ENCODE assay signal across 4 cellular contexts in genomic region chr11:71157676-71158075, GRCh38.
DNase-seq lines count a peak whose midpoint lies in the region; FAIRE-seq and TF ChIP-seq lines count a peak whose summit lies in the region.
"Not testable (repeated sequence)": the region's sequence is repeated elsewhere in the genome, so short reads cannot be mapped to it uniquely, and the experiment has no call there.

No MANE protein-coding gene starts in this region.

- not testable (repeated sequence) for DNase-seq in bronchial epithelial cell (ENCODE audit: low read depth)
- DNase-seq in esophagus muscularis mucosa (ENCODE audit: extremely low spot score) (peak; percentile 31), osteocyte (ENCODE audit: extremely low spot score, unreplicated experiment) (peak; percentile 46), sigmoid colon (peak; percentile 57)

- H3K9me3 Mint-ChIP-seq in osteocyte (ENCODE audit: unreplicated experiment) = not testable (repeated sequence)

- 93% methylated on average over 5 of the region's 5 CpGs for WGBS in esophagus muscularis mucosa
- 86 to 87% methylated on average over 5 of the region's 5 CpGs for WGBS in sigmoid colon, 2 donors

- H3K27ac Mint-ChIP-seq in osteocyte (ENCODE audit: unreplicated experiment) = not testable (repeated sequence)

- not testable (repeated sequence) for H3K36me3 Mint-ChIP-seq in osteocyte (ENCODE audit: unreplicated experiment)

- H3K27me3 ChIP-seq in bronchial epithelial cell (ENCODE audit: control insufficient read depth, insufficient read depth, low read length); sigmoid colon: not testable (repeated sequence)
- H3K27me3 ChIP-seq in esophagus muscularis mucosa = peaks cover 0 to 18% (median 0%) of the 10 kb centered on the region in 4 donors

- not testable (repeated sequence) for H3K4me3 Mint-ChIP-seq in osteocyte (ENCODE audit: unreplicated experiment)

- TF ChIP-seq CTCF in bronchial epithelial cell (IDR thresholded peaks at IDR 0.05; ENCODE audit: insufficient read depth, low read length, severe bottlenecking); esophagus muscularis mucosa (IDR thresholded peaks at IDR 0.05); osteocyte (IDR thresholded peaks at IDR 0.05); sigmoid colon (IDR thresholded peaks at IDR 0.05): not testable (repeated sequence)

- not testable (repeated sequence) for H3K9me3 ChIP-seq in esophagus muscularis mucosa, sigmoid colon

- H3K36me3 ChIP-seq in bronchial epithelial cell (ENCODE audit: control insufficient read depth, insufficient read depth, low read length); esophagus muscularis mucosa; sigmoid colon: not testable (repeated sequence)

- H3K4me1 Mint-ChIP-seq in osteocyte (ENCODE audit: unreplicated experiment) = not testable (repeated sequence)

- not testable (repeated sequence) for H3K4me3 ChIP-seq in bronchial epithelial cell (ENCODE audit: low read depth, low read length); esophagus muscularis mucosa; sigmoid colon

- not testable (repeated sequence) for H3K4me1 ChIP-seq in esophagus muscularis mucosa, sigmoid colon

- not testable (repeated sequence) for TF ChIP-seq POLR2A in esophagus muscularis mucosa (IDR thresholded peaks at IDR 0.05; ENCODE audit: low read depth); sigmoid colon (IDR thresholded peaks at IDR 0.05)

- H3K27me3 Mint-ChIP-seq in osteocyte (ENCODE audit: unreplicated experiment) = peaks cover 19% of the 10 kb centered on the region

- not testable (repeated sequence) for H3K27ac ChIP-seq in esophagus muscularis mucosa (replicated peaks in 1 of 4); sigmoid colon

- intact Hi-C loops in esophagus muscularis mucosa (cut with DNase I); sigmoid colon (cut with DNase I): not testable (repeated sequence)

- peak; percentile 60 for FAIRE-seq in bronchial epithelial cell (lab: Jason Lieb, UNC)

- not testable (repeated sequence) for TF ChIP-seq EP300 in esophagus muscularis mucosa (IDR thresholded peaks at IDR 0.05); sigmoid colon (IDR thresholded peaks at IDR 0.05)
